ENCODE assay signal across 12 cellular contexts in genomic region chr22:37300551-37301017, GRCh38. TPM values are rescaled to one million over a fixed set of nuclear protein-coding genes. Genes with fewer than 3 reads are reported as not detected.
DNase-seq lines count a peak whose midpoint lies in the region; ATAC-seq, FAIRE-seq and TF ChIP-seq lines count a peak whose summit lies in the region.
"Had no signal": no experiment of that assay in that cellular context is flagged by ENCODE, and none has a peak within 500 bp of the region (broad histone marks: within the 10 kb centered on the region; RNA-seq: fewer than 3 reads in every experiment).

No MANE protein-coding gene starts in this region.

- peak overlapping the region; percentile 12 for H3K27ac Mint-ChIP-seq in neural progenitor cell

- intact Hi-C loops in gastrocnemius medialis (cut with DNase I; ENCODE audit: low total_unique reads): no loop called here

- TF ChIP-seq CTCF in DND-41 (IDR thresholded peaks at IDR 0.05; ENCODE audit: borderline replicate concordance, extremely low read depth, low read length, poor library complexity, severe bottlenecking) (no peak), Peyer's patch (IDR thresholded peaks at IDR 0.05) (no peak), neural progenitor cell (IDR thresholded peaks at IDR 0.05) (no peak), gastrocnemius medialis (IDR thresholded peaks at IDR 0.05 in 4 of 5, conservative IDR thresholded peaks at IDR 0.05 in 1 of 5) (no peak)

- peaks cover 13% of the 10 kb centered on the region for H3K27me3 Mint-ChIP-seq in neural progenitor cell (ENCODE audit: insufficient read depth, low read depth)

- in situ Hi-C loops in gastrocnemius medialis (cut with MboI; ENCODE audit: low sequenced_read_pairs in 4 of 4): no loop called here

- H3K9me3 Mint-ChIP-seq in neural progenitor cell: no peaks in the 10 kb centered on the region

- H3K36me3 ChIP-seq in DND-41 (ENCODE audit: insufficient read depth, low read length) (no peaks in the 10 kb centered on the region), Peyer's patch (peaks cover 0 to 4% (median 0%) of the 10 kb centered on the region in 3 donors), neural progenitor cell (no peaks in the 10 kb centered on the region), gastrocnemius medialis (no peaks in the 10 kb centered on the region)

- no peaks in the 10 kb centered on the region for H3K36me3 Mint-ChIP-seq in neural progenitor cell

- H3K79me2 ChIP-seq in DND-41 (ENCODE audit: insufficient read depth, low read length) (no peaks in the 10 kb centered on the region), neural progenitor cell (ENCODE audit: low read depth) (no peaks in the 10 kb centered on the region)

- FAIRE-seq in HTR-8/SVneo (lab: Jason Lieb, UNC): no peak

- H2AFZ ChIP-seq in DND-41 (ENCODE audit: low read depth, low read length) (no peak overlapping the region), neural progenitor cell (replicated peaks) (no peak overlapping the region)

- peaks cover 3% of the 10 kb centered on the region; the same call in 1 of the 2 replicates for H3K4me1 ChIP-seq in DND-41 (ENCODE audit: insufficient read depth, low read length)
- H3K4me1 ChIP-seq in Peyer's patch: no peaks in the 10 kb centered on the region
- peaks cover 20% of the 10 kb centered on the region for H3K4me1 ChIP-seq in neural progenitor cell
- no peaks in the 10 kb centered on the region for H3K4me1 ChIP-seq in gastrocnemius medialis

- H3K4me1 Mint-ChIP-seq in neural progenitor cell: peaks cover 19% of the 10 kb centered on the region

- H3K4me3 ChIP-seq in DND-41 (ENCODE audit: low read depth in 1 of 2, low read length in 2 of 2) (no peak overlapping the region), Peyer's patch (peak overlapping the region in 1 of 4 donors; percentile 18), neural progenitor cell (no peak overlapping the region), gastrocnemius medialis (no peak overlapping the region)

- TF ChIP-seq POLR2A in Peyer's patch (IDR thresholded peaks at IDR 0.05): no peak
- TF ChIP-seq POLR2A in gastrocnemius medialis (IDR thresholded peaks at IDR 0.05): no peak

- H3K27ac ChIP-seq in DND-41 (ENCODE audit: low read length) (no peak overlapping the region), Peyer's patch (peak overlapping the region; percentile 4 to 69 (median 52)), neural progenitor cell (no peak overlapping the region), gastrocnemius medialis (no peak overlapping the region)

- H3K4me3 Mint-ChIP-seq in neural progenitor cell: no peak overlapping the region

- H3K27me3 ChIP-seq in DND-41 (ENCODE audit: insufficient read depth, low read length, poor library complexity) (no peaks in the 10 kb centered on the region), Peyer's patch (no peaks in the 10 kb centered on the region), neural progenitor cell (no peaks in the 10 kb centered on the region), gastrocnemius medialis (peaks cover 0 to 10% (median 0%) of the 10 kb centered on the region in 3 donors)

- H3K9ac ChIP-seq in DND-41 (ENCODE audit: low read depth, low read length) (no peak overlapping the region), neural progenitor cell (no peak overlapping the region)

- H3K9me3 ChIP-seq in DND-41 (ENCODE audit: insufficient read depth, low read length, severe bottlenecking) (no peaks in the 10 kb centered on the region), Peyer's patch (no peaks in the 10 kb centered on the region), neural progenitor cell (ENCODE audit: low read depth) (no peaks in the 10 kb centered on the region), gastrocnemius medialis (no peaks in the 10 kb centered on the region)

- H3K4me2 ChIP-seq in DND-41 (ENCODE audit: insufficient read depth, low read length) (no peak overlapping the region), neural progenitor cell (no peak overlapping the region)

- H3F3A ChIP-seq in neural progenitor cell (ENCODE audit: low read depth): peaks cover 21% of the 10 kb centered on the region

- H4K20me1 ChIP-seq in DND-41 (ENCODE audit: insufficient read depth, low read length) (no peaks in the 10 kb centered on the region; the same call in 1 of the 2 replicates), neural progenitor cell (ENCODE audit: low read depth) (no peaks in the 10 kb centered on the region)

- peak; percentile 23 for DNase-seq in DND-41
- peak in 2 of 3 donors; percentile 52 to 68 for DNase-seq in Peyer's patch
- peak; percentile 30 for DNase-seq in activated gamma-delta T cell (lab: John Stamatoyannopoulos, UW)
- no peak for DNase-seq in neural progenitor cell (ENCODE audit: low spot score)
- no peak for DNase-seq in amniotic stem cell (lab: John Stamatoyannopoulos, UW)
- no peak for DNase-seq in gastrocnemius medialis
- DNase-seq in HTR-8/SVneo (ENCODE audit: insufficient read length, low spot score): no peak
- no peak for DNase-seq in NCI-H524 treated with DMSO at 0.1 percent for 48 hours (lab: John Stamatoyannopoulos, UW)
- DNase-seq: aorta, DMS79, NCI-H1105 treated with DMSO at 0.1 percent for 48 hours had no signal

- ATAC-seq in DND-41 (ENCODE audit: insufficient read depth, low read depth): peak; percentile 60
- no peak for ATAC-seq in gastrocnemius medialis

RNA-seq across cellular contexts. Expression of gene CYTH4, which starts 18.3 kb away (rescaled TPM):
- total RNA-seq in Peyer's patch (10 to 100 TPM; 13.5 to 75.9 (median 22.5) TPM), neural progenitor cell (ENCODE audit: low replicate concordance) (not detected in 2 replicates), gastrocnemius medialis (1 to 10 TPM in 3 of 4 donors, not detected in 1; 1.7 to 2.2 (median 2.0) TPM)

RNA-seq across cellular contexts. Expression of gene RAC2, which starts 56.5 kb away (rescaled TPM):
- total RNA-seq in Peyer's patch (100 to 1,000 TPM in 1 of 4 donors, 10 to 100 TPM in 3; 10.0 to 124 (median 20.6) TPM), neural progenitor cell (ENCODE audit: low replicate concordance) (1.7 and 2.1 TPM in 2 replicates), gastrocnemius medialis (1 to 10 TPM in 3 of 4 donors, not detected in 1; 1.9 to 3.7 (median 3.5) TPM)
- total RNA-seq: SK-MEL-5 had no signal

Comparison
In these comparisons a context has a peak if more than half of its experiments do, and no peak if none do; other contexts are left out.
1. DNase-seq: peak in DND-41 (single experiment), Peyer's patch (2 of 3) and activated gamma-delta T cell (single experiment); none in neural progenitor cell (single experiment), amniotic stem cell (single experiment), gastrocnemius medialis (0 of 2), HTR-8/SVneo (single experiment) and NCI-H524 treated with DMSO at 0.1 percent for 48 hours (single experiment).
2. H3K27ac ChIP-seq: peak in Peyer's patch (4 of 4); none in DND-41 (single experiment), neural progenitor cell (single experiment) and gastrocnemius medialis (0 of 4).
3. RNA of gene CYTH4, which starts 18.3 kb away (total RNA-seq): 13.5 to 75.9 TPM in Peyer's patch; 1.7 to 2.2 TPM in gastrocnemius medialis and not detected in neural progenitor cell; every median in the first group is over 4 times any median in the second.